6 cellular contexts compared by ENCODE assay signal in the genomic region with DNA sequence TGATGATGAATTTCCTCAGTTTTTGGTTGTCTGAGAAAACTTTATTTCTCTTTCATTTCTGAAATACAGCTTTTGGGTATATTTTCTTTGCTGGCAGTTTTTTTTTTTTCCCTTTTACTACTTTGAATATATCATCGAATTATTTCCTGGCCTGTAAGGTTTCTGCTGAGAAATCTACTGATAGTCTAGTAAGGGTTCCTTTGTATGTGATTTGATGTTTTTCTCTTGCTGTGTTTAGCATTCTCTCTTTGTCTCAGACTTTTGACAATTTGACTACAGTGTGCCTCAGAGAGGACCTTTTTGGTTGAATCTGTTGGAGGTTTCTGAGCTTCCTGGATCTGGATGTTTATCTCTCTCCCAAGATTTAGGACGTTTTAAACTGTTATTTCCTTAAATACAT.
"Had no signal": no experiment of that assay in that cellular context is flagged by ENCODE, and none has a peak within 500 bp of the region (broad histone marks: within the 10 kb centered on the region; RNA-seq: fewer than 3 reads in every experiment).

No MANE protein-coding gene starts in this region.

- H3K4me3 ChIP-seq: K562 had no signal

- H3K27ac ChIP-seq: HL-60, KMS-11 had no signal

- DNase-seq: IMR-90, KBM-7, KG1 had no signal

- H3K9ac ChIP-seq: KMS-11 had no signal
